10 cellular contexts compared by ENCODE assay signal in genomic region chr13:57629821-57630235, GRCh38. TPM values are rescaled to one million over a fixed set of nuclear protein-coding genes. Genes with fewer than 3 reads are reported as not detected.
DNase-seq lines count a peak whose midpoint lies in the region; ATAC-seq lines count a peak whose summit lies in the region.
"Had no signal": no experiment of that assay in that cellular context is flagged by ENCODE, and none has a peak within 500 bp of the region (broad histone marks: within the 10 kb centered on the region; RNA-seq: fewer than 3 reads in every experiment).

No MANE protein-coding gene starts in this region.

- ATAC-seq in activated CD4-positive, alpha-beta T cell treated with anti-CD3 and anti-CD28 coated beads for 36 hours: peak; percentile 80
- ATAC-seq in activated naive CD8-positive, alpha-beta T cell treated with anti-CD3 and anti-CD28 coated beads, Interleukin-2, amount 10 ng/mL, durations not matched to agents 7 days and 5 days (ENCODE audit: low read depth): peak; percentile 39
- ATAC-seq in Right ventricle myocardium inferior: peak; percentile 81

- peak overlapping the region; percentile 96 for H3K4me2 ChIP-seq in neuronal stem cell (ENCODE audit: insufficient read depth, low read length, poor library complexity, severe bottlenecking)

- peaks cover 44% of the 10 kb centered on the region for H3K4me1 Mint-ChIP-seq in activated CD4-positive, alpha-beta T cell treated with anti-CD3 and anti-CD28 coated beads for 36 hours
- H3K4me1 Mint-ChIP-seq in activated naive CD8-positive, alpha-beta T cell treated with anti-CD3 and anti-CD28 coated beads, Interleukin-2, amount 10 ng/mL, durations not matched to agents 7 days and 5 days: peaks cover 18% of the 10 kb centered on the region

- no peak overlapping the region for H3K27ac ChIP-seq in neuronal stem cell (replicated peaks; ENCODE audit: low read length)
- H3K27ac ChIP-seq: BLaER1, VCaP had no signal

- DNase-seq in activated CD4-positive, alpha-beta T cell treated with anti-CD3 and anti-CD28 coated beads for 36 hours: peak; percentile 66
- DNase-seq in activated CD4-positive, alpha-beta T cell treated with anti-CD3 and anti-CD28 coated beads, Interleukin-2, amount 50 U/mL, for 1 hour: no peak
- peak; percentile 45 for DNase-seq in NCI-H2171 (lab: John Stamatoyannopoulos, UW)
- peak; percentile 39 for DNase-seq in activated naive CD8-positive, alpha-beta T cell treated with anti-CD3 and anti-CD28 coated beads, Interleukin-2, amount 10 ng/mL, durations not matched to agents 7 days and 5 days
- DNase-seq in Right ventricle myocardium inferior (ENCODE audit: missing footprints): peak; percentile 87
- DNase-seq in neuronal stem cell (ENCODE audit: low spot score): peak; percentile 97
- DNase-seq in LoVo (ENCODE audit: low spot score): no peak
- DNase-seq in effector CD4-positive, alpha-beta T cell: no peak

- no peak overlapping the region for H3K4ac ChIP-seq in neuronal stem cell (ENCODE audit: low read length)

- H2BK12ac ChIP-seq in neuronal stem cell (ENCODE audit: low read length): no peak overlapping the region

- no peak overlapping the region for H4K8ac ChIP-seq in neuronal stem cell (ENCODE audit: low read depth, low read length)

- no peak overlapping the region for H3K14ac ChIP-seq in neuronal stem cell (ENCODE audit: low read length)

- H4K91ac ChIP-seq in neuronal stem cell (ENCODE audit: low read depth, low read length, poor library complexity): no peak overlapping the region

- peaks cover 0 to 11% of the 10 kb centered on the region in 2 donors for H3K4me1 ChIP-seq in neuronal stem cell (ENCODE audit: control insufficient read depth in 2 of 2, insufficient read depth in 1 of 2, low read depth in 1 of 2, low read length in 2 of 2)

- H2BK15ac ChIP-seq in neuronal stem cell (ENCODE audit: low read length): no peak overlapping the region

- peaks cover 14% of the 10 kb centered on the region for H3K36me3 Mint-ChIP-seq in activated CD4-positive, alpha-beta T cell treated with anti-CD3 and anti-CD28 coated beads for 36 hours (ENCODE audit: low read depth)
- H3K36me3 Mint-ChIP-seq in activated naive CD8-positive, alpha-beta T cell treated with anti-CD3 and anti-CD28 coated beads, Interleukin-2, amount 10 ng/mL, durations not matched to agents 7 days and 5 days: peaks cover 2% of the 10 kb centered on the region

- peaks cover 0 to 26% (median 0%) of the 10 kb centered on the region in 3 experiments for H3K27me3 ChIP-seq in neuronal stem cell (ENCODE audit: control insufficient read depth in 3 of 3, insufficient read depth in 3 of 3, low read depth in 1 of 3, low read length in 3 of 3)

- H3K4me3 Mint-ChIP-seq in activated CD4-positive, alpha-beta T cell treated with anti-CD3 and anti-CD28 coated beads for 36 hours: peak overlapping the region; percentile 47
- H3K4me3 Mint-ChIP-seq in activated naive CD8-positive, alpha-beta T cell treated with anti-CD3 and anti-CD28 coated beads, Interleukin-2, amount 10 ng/mL, durations not matched to agents 7 days and 5 days: peak overlapping the region; percentile 26

- H3K9ac ChIP-seq in neuronal stem cell (ENCODE audit: low read depth, low read length, poor library complexity): no peak overlapping the region
- H3K9ac ChIP-seq: BLaER1 had no signal

- CTCF ChIA-PET in activated CD4-positive, alpha-beta T cell treated with anti-CD3 and anti-CD28 coated beads for 36 hours (lab: Charles Lee): interaction anchor here (0.6 kb wide), 1 partner anchor 175 kb away, joined by 3 read pairs; no protein-coding TSS in a partner anchor

- H3K23ac ChIP-seq in neuronal stem cell (ENCODE audit: low read depth, low read length, poor library complexity): no peak overlapping the region

- H3K79me1 ChIP-seq in neuronal stem cell (ENCODE audit: low read depth, low read length): peaks cover 14% of the 10 kb centered on the region

- peak overlapping the region; percentile 56 to 94 for H3K4me3 ChIP-seq in neuronal stem cell (ENCODE audit: low read length in 2 of 2)
- H3K4me3 ChIP-seq: BLaER1 had no signal

- no peak overlapping the region for H3K27ac Mint-ChIP-seq in activated CD4-positive, alpha-beta T cell treated with anti-CD3 and anti-CD28 coated beads for 36 hours
- no peak overlapping the region for H3K27ac Mint-ChIP-seq in activated naive CD8-positive, alpha-beta T cell treated with anti-CD3 and anti-CD28 coated beads, Interleukin-2, amount 10 ng/mL, durations not matched to agents 7 days and 5 days

- no peak overlapping the region for H2AK5ac ChIP-seq in neuronal stem cell (ENCODE audit: low read depth, low read length)

- H2BK120ac ChIP-seq in neuronal stem cell (ENCODE audit: low read depth, low read length): no peak overlapping the region

- WGBS in neuronal stem cell (ENCODE audit: extremely low coverage in 2 of 2, insufficient read length in 2 of 2, insufficient replicate concordance in 1 of 2), 2 donors: no CpG with 5 or more reads among the region's 34 CpGs

- H2AFZ ChIP-seq in neuronal stem cell (ENCODE audit: low read length): peak overlapping the region; percentile 82

- H3K18ac ChIP-seq in neuronal stem cell (ENCODE audit: low read length): peak overlapping the region; percentile 63

- peaks cover 68% of the 10 kb centered on the region for H3K27me3 Mint-ChIP-seq in activated CD4-positive, alpha-beta T cell treated with anti-CD3 and anti-CD28 coated beads for 36 hours
- peaks cover 66% of the 10 kb centered on the region for H3K27me3 Mint-ChIP-seq in activated naive CD8-positive, alpha-beta T cell treated with anti-CD3 and anti-CD28 coated beads, Interleukin-2, amount 10 ng/mL, durations not matched to agents 7 days and 5 days

- peaks cover 4% of the 10 kb centered on the region for H3K9me3 Mint-ChIP-seq in activated CD4-positive, alpha-beta T cell treated with anti-CD3 and anti-CD28 coated beads for 36 hours (ENCODE audit: low read depth)
- H3K9me3 Mint-ChIP-seq in activated naive CD8-positive, alpha-beta T cell treated with anti-CD3 and anti-CD28 coated beads, Interleukin-2, amount 10 ng/mL, durations not matched to agents 7 days and 5 days: peaks cover 2% of the 10 kb centered on the region

- intact Hi-C loops in activated CD4-positive, alpha-beta T cell treated with anti-CD3 and anti-CD28 coated beads for 36 hours (cut with DNase I, micrococcal nuclease): loop anchor here in 1 of 2 experiments (5.0 kb wide), 1 partner anchor 1687 kb away; no protein-coding TSS in a partner anchor
- intact Hi-C loops in Right ventricle myocardium inferior (cut with DNase I): loop anchor here (5.0 kb wide), 2 partner anchors 167 to 1687 kb away; no protein-coding TSS in a partner anchor

- H3K9me3 ChIP-seq in neuronal stem cell (replicated peaks in 1 of 2; ENCODE audit: control insufficient read depth in 2 of 2, insufficient read depth in 1 of 2, low read depth in 1 of 2, low read length in 2 of 2): peaks cover 18 to 26% of the 10 kb centered on the region in 2 donors

- H3K36me3 ChIP-seq in neuronal stem cell (replicated peaks in 1 of 2; ENCODE audit: control insufficient read depth in 2 of 2, insufficient read depth in 2 of 2, low read length in 2 of 2): peaks cover 15 to 24% of the 10 kb centered on the region in 2 donors
- H3K36me3 ChIP-seq: BLaER1 had no signal

- POLR2A ChIA-PET in activated CD4-positive, alpha-beta T cell treated with anti-CD3 and anti-CD28 coated beads for 36 hours (lab: Charles Lee): no interaction called here
- POLR2A ChIA-PET in activated naive CD8-positive, alpha-beta T cell treated with anti-CD3 and anti-CD28 coated beads, Interleukin-2, amount 10 ng/mL, durations not matched to agents 7 days and 5 days (lab: Charles Lee): no interaction called here

- peak overlapping the region; percentile 62 for H2BK5ac ChIP-seq in neuronal stem cell (ENCODE audit: low read length)

RNA-seq across cellular contexts. Expression of gene PCDH17, which starts 1.7 kb away (rescaled TPM):
- total RNA-seq in activated CD4-positive, alpha-beta T cell treated with anti-CD3 and anti-CD28 coated beads for 36 hours: not detected
- not detected for total RNA-seq in activated naive CD8-positive, alpha-beta T cell treated with anti-CD3 and anti-CD28 coated beads, Interleukin-2, amount 10 ng/mL, durations not matched to agents 7 days and 5 days
- total RNA-seq in Right ventricle myocardium inferior: 2.6 TPM
- 12.3 TPM for polyA plus RNA-seq in neuronal stem cell (2013, experiment 1 of 2)
- 13.1 TPM for polyA plus RNA-seq in neuronal stem cell (2013, experiment 2 of 2)

Comparison
In these comparisons a context has a peak if more than half of its experiments do, and no peak if none do; other contexts are left out.
1. DNase-seq: peak in activated CD4-positive, alpha-beta T cell treated with anti-CD3 and anti-CD28 coated beads for 36 hours (single experiment), NCI-H2171 (single experiment), activated naive CD8-positive, alpha-beta T cell treated with anti-CD3 and anti-CD28 coated beads, Interleukin-2, amount 10 ng/mL, durations not matched to agents 7 days and 5 days (single experiment), Right ventricle myocardium inferior (single experiment) and neuronal stem cell (single experiment); none in activated CD4-positive, alpha-beta T cell treated with anti-CD3 and anti-CD28 coated beads, Interleukin-2, amount 50 U/mL, for 1 hour (single experiment), LoVo (single experiment) and effector CD4-positive, alpha-beta T cell (single experiment).
2. Peak in every context shown above with its lines, with median percentiles within 50 percentile points of each other: ATAC-seq.